In the genomic region with DNA sequence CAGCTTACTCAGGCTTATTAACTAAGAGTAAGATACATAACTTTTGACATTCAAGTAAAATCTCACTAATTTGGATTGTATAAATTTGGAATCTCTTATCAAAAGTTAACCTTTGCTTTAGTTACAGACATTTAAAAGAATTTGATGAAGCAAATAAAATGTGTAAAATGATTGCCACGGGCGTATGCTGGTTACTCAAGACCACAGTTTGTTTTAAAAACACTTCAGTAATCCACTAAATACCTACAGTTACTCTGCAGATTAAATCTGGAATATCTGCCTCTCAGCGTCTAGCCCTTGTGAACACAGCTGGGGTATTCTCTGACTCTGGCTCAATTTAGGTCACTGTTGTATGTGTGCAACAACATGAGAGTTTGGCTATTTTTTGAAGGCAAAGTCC, we compare ENCODE assay signal across 9 cellular contexts.
"Had no signal": no experiment of that assay in that cellular context is flagged by ENCODE, and none has a peak within 500 bp of the region (broad histone marks: within the 10 kb centered on the region; RNA-seq: fewer than 3 reads in every experiment).

No MANE protein-coding gene starts in this region.

- H2AFZ ChIP-seq: GM23248 had no signal

- H3K27ac Mint-ChIP-seq: H9 had no signal

- H3K9ac ChIP-seq: GM23248 had no signal

- ATAC-seq: K562 had no signal

- H3K4me3 ChIP-seq: GM23248, K562 had no signal

- H3K4me3 Mint-ChIP-seq: H9 had no signal

- H3K27ac ChIP-seq: GM23248 had no signal

- FAIRE-seq: H1, H54, HTR-8/SVneo, K562 had no signal

- DNase-seq: GM23248, H9, HCEC 1CT, IMR-90, KG1 had no signal
